26 cellular contexts compared by ENCODE assay signal in the genomic region with DNA sequence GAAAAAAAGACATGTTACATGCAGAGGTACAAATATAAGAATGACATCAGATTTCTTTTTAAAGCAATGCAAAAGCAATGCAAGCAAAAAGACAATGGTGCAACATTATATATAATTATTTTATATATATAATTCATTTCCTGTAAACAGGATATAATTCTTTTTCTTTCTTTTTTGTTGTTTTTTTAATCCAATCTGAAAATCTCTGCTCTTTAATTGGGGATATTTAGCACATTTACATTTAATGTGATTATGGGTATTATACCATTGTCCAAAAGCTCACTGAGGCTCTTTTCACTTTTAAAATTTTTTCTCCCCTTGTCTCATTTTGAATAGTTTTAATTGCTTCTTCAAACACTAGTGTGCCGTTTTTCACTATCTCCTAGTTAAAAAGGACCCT.
"Had no signal": no experiment of that assay in that cellular context is flagged by ENCODE, and none has a peak within 500 bp of the region (broad histone marks: within the 10 kb centered on the region; RNA-seq: fewer than 3 reads in every experiment).

No MANE protein-coding gene starts in this region.

- H3K9me3 ChIP-seq: lower lobe of right lung had no signal

- H3K27ac Mint-ChIP-seq: effector memory CD8-positive, alpha-beta T cell; endodermal cell; mesothelial cell of epicardium; naive B cell had no signal

- H3K36me3 ChIP-seq: esophagus squamous epithelium, gastrocnemius medialis, heart right ventricle, left lung, lower lobe of right lung had no signal

- FAIRE-seq: endometrium, keratinocyte had no signal

- ATAC-seq: effector memory CD8-positive, alpha-beta T cell; esophagus mucosa; gastrocnemius medialis; heart right ventricle; left cardiac atrium; left lung; left ventricle myocardium superior; lower lobe of right lung; mucosa of descending colon had no signal

- H3K4me3 ChIP-seq: coronary artery, dorsolateral prefrontal cortex, esophagus squamous epithelium, gastrocnemius medialis, heart right ventricle, left lung, lower lobe of right lung, mucosa of descending colon had no signal

- H3K4me3 Mint-ChIP-seq: effector memory CD8-positive, alpha-beta T cell; endodermal cell; mesothelial cell of epicardium; naive B cell had no signal

- H3K4me1 ChIP-seq: esophagus squamous epithelium, gastrocnemius medialis, left lung, lower lobe of right lung had no signal

- DNase-seq: dorsolateral prefrontal cortex; effector CD8-positive, alpha-beta T cell; effector memory CD8-positive, alpha-beta T cell; endodermal cell; erythroblast; esophagus squamous epithelium; foreskin fibroblast; foreskin melanocyte; gastrocnemius medialis; glutamatergic neuron; head of caudate nucleus; heart right ventricle; hippocampal formation; left cardiac atrium; left lung; left ventricle myocardium superior; lower lobe of right lung; mesenchymal stem cell; mucosa of descending colon; naive B cell had no signal

- H3K27me3 ChIP-seq: esophagus squamous epithelium, gastrocnemius medialis, heart right ventricle, left lung had no signal

- H3K4me1 Mint-ChIP-seq: mesothelial cell of epicardium, naive B cell had no signal

- H3K27ac ChIP-seq: coronary artery, dorsolateral prefrontal cortex, epithelial cell of prostate, esophagus squamous epithelium, gastrocnemius medialis, heart right ventricle, left lung, lower lobe of right lung had no signal
